14 cellular contexts compared by ENCODE assay signal in genomic region chr12:46461459-46461858, GRCh38.
DNase-seq lines count a peak whose midpoint lies in the region; ATAC-seq, FAIRE-seq and TF ChIP-seq lines count a peak whose summit lies in the region.
"Had no signal": no experiment of that assay in that cellular context is flagged by ENCODE, and none has a peak within 500 bp of the region (broad histone marks: within the 10 kb centered on the region; RNA-seq: fewer than 3 reads in every experiment).

No MANE protein-coding gene starts in this region.

- no peak for TF ChIP-seq POLR2A in body of pancreas (IDR thresholded peaks at IDR 0.05)

- no peak for DNase-seq in Calu3
- DNase-seq in body of pancreas = no peak
- no peak for DNase-seq in frontal cortex (ENCODE audit: low spot score in 2 of 2)
- DNase-seq in natural killer cell treated with Interleukin-12 subunit alpha and Interleukin-12 subunit beta and Interleukin-15 and Interleukin-18, amount 100 ng/mL, for 72 hours (ENCODE audit: low spot score) = no peak
- no peak for DNase-seq in neural progenitor cell (ENCODE audit: low spot score)
- DNase-seq: Kasumi-1; NCI-H446 treated with DMSO at 0.1 percent for 48 hours; stimulated activated CD4-positive, alpha-beta T cell treated with anti-CD3 and anti-CD28 coated beads, Interleukin-15, amount 100 ng/mL, for 24 hours; WERI-Rb-1 had no signal

- CTCF ChIA-PET in Calu3 (lab: Charles Lee) = no interaction called here

- FAIRE-seq in frontal cortex (lab: Jason Lieb, UNC) = no peak
- FAIRE-seq: G401.6 had no signal

- no peak overlapping the region for H2AFZ ChIP-seq in neural progenitor cell (replicated peaks)

- H3F3A ChIP-seq in neural progenitor cell (ENCODE audit: low read depth) = no peaks in the 10 kb centered on the region

- H3K36me3 ChIP-seq in body of pancreas (replicated peaks in 1 of 2; ENCODE audit: insufficient read depth in 1 of 2, low read depth in 2 of 2) = no peaks in the 10 kb centered on the region
- no peaks in the 10 kb centered on the region for H3K36me3 ChIP-seq in liver (ENCODE audit: control insufficient read depth in 4 of 4, insufficient read depth in 3 of 4, low read depth in 1 of 4, low read length in 3 of 4)
- H3K36me3 ChIP-seq in skeletal muscle tissue (ENCODE audit: control insufficient read depth in 3 of 3, insufficient read depth in 3 of 3, low read length in 3 of 3) = no peaks in the 10 kb centered on the region
- H3K36me3 ChIP-seq in neural progenitor cell = no peaks in the 10 kb centered on the region
- H3K36me3 ChIP-seq: WERI-Rb-1 had no signal

- no peak for TF ChIP-seq RAD21 in liver (IDR thresholded peaks at IDR 0.05)

- H3K9me3 ChIP-seq in body of pancreas (no peaks in the 10 kb centered on the region), liver (ENCODE audit: control insufficient read depth in 4 of 4, low read length in 3 of 4) (no peaks in the 10 kb centered on the region), skeletal muscle tissue (ENCODE audit: control insufficient read depth in 3 of 3, low read length in 3 of 3) (no peaks in the 10 kb centered on the region), neural progenitor cell (ENCODE audit: low read depth) (no peaks in the 10 kb centered on the region)

- H3K27me3 Mint-ChIP-seq in Calu3 (ENCODE audit: unreplicated experiment) = no peaks in the 10 kb centered on the region
- H3K27me3 Mint-ChIP-seq in natural killer cell treated with Interleukin-12 subunit alpha and Interleukin-12 subunit beta and Interleukin-15 and Interleukin-18, amount 100 ng/mL, for 72 hours = no peaks in the 10 kb centered on the region
- no peaks in the 10 kb centered on the region for H3K27me3 Mint-ChIP-seq in neural progenitor cell (ENCODE audit: insufficient read depth, low read depth)

- TF ChIP-seq CTCF in Calu3 (IDR thresholded peaks at IDR 0.05; ENCODE audit: unreplicated experiment) = no peak
- no peak for TF ChIP-seq CTCF in body of pancreas (IDR thresholded peaks at IDR 0.05)
- no peak for TF ChIP-seq CTCF in liver (IDR thresholded peaks at IDR 0.05; ENCODE audit: low read depth, low read length, missing input control)
- no peak for TF ChIP-seq CTCF in neural progenitor cell (IDR thresholded peaks at IDR 0.05)

- H3K4me1 Mint-ChIP-seq in Calu3 (ENCODE audit: low read depth, unreplicated experiment) (peaks cover 37% of the 10 kb centered on the region), neural progenitor cell (no peaks in the 10 kb centered on the region)
- H3K4me1 Mint-ChIP-seq in natural killer cell treated with Interleukin-12 subunit alpha and Interleukin-12 subunit beta and Interleukin-15 and Interleukin-18, amount 100 ng/mL, for 72 hours (ENCODE audit: low read depth in 2 of 2) = peaks cover 36 to 41% of the 10 kb centered on the region in 2 donors

- no peaks in the 10 kb centered on the region for H4K20me1 ChIP-seq in neural progenitor cell (ENCODE audit: low read depth)

- no peak overlapping the region for H3K4me2 ChIP-seq in neural progenitor cell

- H3K27ac Mint-ChIP-seq in Calu3 (ENCODE audit: unreplicated experiment) (no peak overlapping the region), neural progenitor cell (no peak overlapping the region)
- H3K27ac Mint-ChIP-seq in natural killer cell treated with Interleukin-12 subunit alpha and Interleukin-12 subunit beta and Interleukin-15 and Interleukin-18, amount 100 ng/mL, for 72 hours = no peak overlapping the region

- H3K4me1 ChIP-seq in body of pancreas = peaks cover 3% of the 10 kb centered on the region
- peaks cover 0 to 5% (median 2%) of the 10 kb centered on the region in 4 donors for H3K4me1 ChIP-seq in liver (ENCODE audit: control insufficient read depth in 4 of 4, insufficient read depth in 4 of 4, low read length in 3 of 4)
- H3K4me1 ChIP-seq in skeletal muscle tissue (ENCODE audit: control insufficient read depth in 3 of 3, insufficient read depth in 3 of 3, low read length in 3 of 3) = peaks cover 10 to 41% (median 25%) of the 10 kb centered on the region in 3 donors
- no peaks in the 10 kb centered on the region for H3K4me1 ChIP-seq in neural progenitor cell

- H3K4me3 ChIP-seq in body of pancreas (no peak overlapping the region), liver (ENCODE audit: low read depth in 1 of 3, low read length in 3 of 3) (no peak overlapping the region), skeletal muscle tissue (ENCODE audit: low read length in 3 of 3) (no peak overlapping the region), neural progenitor cell (no peak overlapping the region)

- intact Hi-C loops in Calu3 (cut with micrococcal nuclease; ENCODE audit: unreplicated experiment) (no loop called here), body of pancreas (cut with DNase I) (no loop called here)

- H3K79me2 ChIP-seq in neural progenitor cell (ENCODE audit: low read depth) = no peaks in the 10 kb centered on the region

- H3K27ac ChIP-seq in body of pancreas = no peak overlapping the region
- H3K27ac ChIP-seq in liver (ENCODE audit: low read depth in 1 of 2, low read length in 2 of 2) = peak overlapping the region in 1 of 2 donors; percentile 36
- peak overlapping the region; percentile 37 for H3K27ac ChIP-seq in skeletal muscle tissue (ENCODE audit: low read depth, low read length)
- H3K27ac ChIP-seq in neural progenitor cell = no peak overlapping the region
- H3K27ac ChIP-seq: WERI-Rb-1 had no signal

- H3K9ac ChIP-seq in liver (ENCODE audit: low read depth in 1 of 2, low read length in 2 of 2) (no peak overlapping the region), skeletal muscle tissue (ENCODE audit: low read depth in 1 of 3, low read length in 3 of 3) (no peak overlapping the region), neural progenitor cell (no peak overlapping the region)

- H3K27me3 ChIP-seq in body of pancreas (no peaks in the 10 kb centered on the region), liver (ENCODE audit: control insufficient read depth in 4 of 4, insufficient read depth in 4 of 4, low read length in 3 of 4) (no peaks in the 10 kb centered on the region), skeletal muscle tissue (ENCODE audit: control insufficient read depth in 3 of 3, insufficient read depth in 3 of 3, low read length in 3 of 3) (no peaks in the 10 kb centered on the region), neural progenitor cell (no peaks in the 10 kb centered on the region)

- WGBS in body of pancreas, 2 donors = 65 to 75% methylated on average over 5 of the region's 5 CpGs
- 74% methylated on average over 5 of the region's 5 CpGs for WGBS in liver

- H3K36me3 Mint-ChIP-seq in Calu3 (ENCODE audit: insufficient read depth, unreplicated experiment) (no peaks in the 10 kb centered on the region), neural progenitor cell (no peaks in the 10 kb centered on the region)
- H3K36me3 Mint-ChIP-seq in natural killer cell treated with Interleukin-12 subunit alpha and Interleukin-12 subunit beta and Interleukin-15 and Interleukin-18, amount 100 ng/mL, for 72 hours = no peaks in the 10 kb centered on the region
- H3K36me3 Mint-ChIP-seq: brain had no signal

- peak overlapping the region; percentile 3 for H3K4me3 Mint-ChIP-seq in Calu3 (ENCODE audit: low read depth, unreplicated experiment)
- H3K4me3 Mint-ChIP-seq in natural killer cell treated with Interleukin-12 subunit alpha and Interleukin-12 subunit beta and Interleukin-15 and Interleukin-18, amount 100 ng/mL, for 72 hours = no peak overlapping the region
- no peak overlapping the region for H3K4me3 Mint-ChIP-seq in neural progenitor cell
- H3K4me3 Mint-ChIP-seq: brain had no signal

- H3K9me3 Mint-ChIP-seq in Calu3 (ENCODE audit: low read depth, unreplicated experiment) = no peaks in the 10 kb centered on the region
- peaks cover 2% of the 10 kb centered on the region for H3K9me3 Mint-ChIP-seq in natural killer cell treated with Interleukin-12 subunit alpha and Interleukin-12 subunit beta and Interleukin-15 and Interleukin-18, amount 100 ng/mL, for 72 hours
- H3K9me3 Mint-ChIP-seq in neural progenitor cell = no peaks in the 10 kb centered on the region
- H3K9me3 Mint-ChIP-seq: brain had no signal

- no TSS peak for BruUV-seq in Calu3 (replicated peaks; lab: Mats Ljungman, UMichigan)

- ATAC-seq in body of pancreas = peak; percentile 12
- no peak for ATAC-seq in natural killer cell treated with Interleukin-12 subunit alpha and Interleukin-12 subunit beta and Interleukin-15 and Interleukin-18, amount 100 ng/mL, for 72 hours
- no peak for ATAC-seq in GM21360 (IDR thresholded peaks at IDR 0.05; ENCODE audit: unreplicated experiment)

TF ChIP-seq in liver, 16 proteins besides CTCF, POLR2A, EP300 and RAD21:
- TF ChIP-seq SP1 (IDR thresholded peaks at IDR 0.05) = peak; percentile 54
- TF ChIP-seq NR2F2 (IDR thresholded peaks at IDR 0.05) = peak; percentile 81
- no peak for TF ChIP-seq GABPA (IDR thresholded peaks at IDR 0.05 in 1 of 2, conservative IDR thresholded peaks at IDR 0.05 in 1 of 2)
- no peak for TF ChIP-seq FOXA1 (IDR thresholded peaks at IDR 0.05)
- TF ChIP-seq RXRA (IDR thresholded peaks at IDR 0.05) = peak in 1 of 2 donors; percentile 35
